In genomic region chr13:93004919-93005318, GRCh38 we compare ENCODE assay signal across 17 cellular contexts.
DNase-seq lines count a peak whose midpoint lies in the region; ATAC-seq, FAIRE-seq and TF ChIP-seq lines count a peak whose summit lies in the region.
"Had no signal": no experiment of that assay in that cellular context is flagged by ENCODE, and none has a peak within 500 bp of the region (broad histone marks: within the 10 kb centered on the region; RNA-seq: fewer than 3 reads in every experiment).

No MANE protein-coding gene starts in this region.

- DNase-seq in D721Med (ENCODE audit: insufficient read length, low spot score) = no peak
- DNase-seq in KBM-7 = peak; percentile 41
- no peak for DNase-seq in astrocyte of the spinal cord (ENCODE audit: low read depth, low spot score)
- no peak for DNase-seq in kidney epithelial cell (ENCODE audit: low read depth)
- DNase-seq in SHP77 (lab: John Stamatoyannopoulos, UW) = no peak
- no peak for DNase-seq in activated CD4-positive, alpha-beta T cell treated with anti-CD3 and anti-CD28 coated beads, Interleukin-2, amount 50 U/mL, for 4 hours
- DNase-seq: activated CD4-positive, CD25-positive, alpha-beta regulatory T cell treated with anti-CD3 and anti-CD28 coated beads, Interleukin-2, amount 50 U/mL, for 72 hours; activated T-cell treated with anti-CD3 and anti-CD28 coated beads, Interleukin-2, amount 50 U/mL, for 4 hours; KG1; mucosa of descending colon; NCI-H345; stomach had no signal

- ATAC-seq in GM19351 (IDR thresholded peaks at IDR 0.05; ENCODE audit: unreplicated experiment) = no peak
- ATAC-seq in HG03457 (IDR thresholded peaks at IDR 0.05; ENCODE audit: unreplicated experiment) = no peak
- ATAC-seq: activated T-cell treated with anti-CD3 and anti-CD28 coated beads, Interleukin-2, amount 50 U/mL, for 4 hours; HCT116; mucosa of descending colon had no signal

- no peak for FAIRE-seq in D721Med (lab: Jason Lieb, UNC)

- TF ChIP-seq CTCF in D721Med (IDR thresholded peaks at IDR 0.05; ENCODE audit: insufficient read depth, missing control alignments) (peak; percentile 3), astrocyte of the spinal cord (IDR thresholded peaks at IDR 0.05; ENCODE audit: low read depth, low read length) (peak; percentile 29), kidney epithelial cell (IDR thresholded peaks at IDR 0.05; ENCODE audit: insufficient read depth, low read length, poor library complexity, severe bottlenecking) (peak; percentile 21)

- no peak overlapping the region for H3K4me3 ChIP-seq in astrocyte of the spinal cord (ENCODE audit: low read depth, low read length)
- H3K4me3 ChIP-seq in kidney epithelial cell (ENCODE audit: low read depth, low read length) = no peak overlapping the region
- H3K4me3 ChIP-seq: mucosa of descending colon, right atrium auricular region, SJSA1, stomach had no signal

- H3K36me3 ChIP-seq in kidney epithelial cell (ENCODE audit: control insufficient read depth, insufficient read depth, low read length) = no peaks in the 10 kb centered on the region
- H3K36me3 ChIP-seq: right atrium auricular region, SJSA1, stomach had no signal

- in situ Hi-C loops in KBM-7 (cut with MboI; ENCODE audit: low pct_unique_long_range_greater_than_20kb, low sequenced_read_pairs) (no loop called here), astrocyte of the spinal cord (cut with HindIII; ENCODE audit: low sequenced_read_pairs) (no loop called here)

- no peaks in the 10 kb centered on the region for H3K27me3 ChIP-seq in kidney epithelial cell (ENCODE audit: control insufficient read depth, insufficient read depth, low read length)
- H3K27me3 ChIP-seq: right atrium auricular region, SJSA1, stomach had no signal
